Comparison of ENCODE assay signal across 8 cellular contexts in the genomic region with DNA sequence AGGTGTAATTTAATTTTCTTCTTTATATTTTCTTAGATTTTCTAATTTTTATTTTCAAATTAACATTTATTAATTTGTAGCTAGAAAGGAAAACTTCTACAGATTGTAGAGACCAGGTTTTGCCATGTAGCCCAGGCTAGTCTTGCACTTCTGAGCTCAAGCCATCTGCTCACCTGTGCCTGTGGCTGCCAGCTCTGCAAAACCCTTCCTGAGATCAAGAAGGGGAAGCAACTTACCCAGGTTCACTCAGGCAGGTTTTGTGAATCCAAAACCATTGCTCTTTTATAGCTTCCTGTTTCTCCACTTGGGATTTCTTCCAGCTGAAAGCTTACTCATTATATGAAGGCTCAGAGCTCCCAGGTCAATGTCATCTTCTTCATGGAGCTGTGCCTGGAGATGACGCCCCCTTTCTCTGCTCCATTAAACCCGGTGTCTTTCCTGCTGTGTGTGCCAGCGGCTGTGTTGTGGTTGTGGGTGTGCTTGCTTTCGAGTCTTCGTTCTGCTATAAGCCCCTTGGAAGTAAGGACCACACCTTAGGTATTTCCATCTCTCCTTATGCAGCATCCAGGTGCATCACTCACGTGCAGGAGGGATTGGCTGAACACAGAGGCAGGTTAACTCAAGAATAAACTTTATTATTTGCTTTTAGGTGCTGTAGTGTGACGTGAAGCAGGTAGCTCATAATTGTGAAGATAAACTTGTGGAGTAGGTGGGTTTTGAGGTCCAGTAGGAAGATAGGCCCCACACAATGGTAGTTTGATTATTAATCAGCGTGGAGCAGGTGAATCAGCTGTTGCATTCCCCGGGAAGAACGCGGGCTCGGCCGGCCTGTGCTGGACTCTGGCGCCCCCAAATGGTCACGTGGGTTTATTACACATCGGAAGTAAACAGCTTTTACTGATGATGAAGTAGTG.
DNase-seq lines count a peak whose midpoint lies in the region; ATAC-seq and TF ChIP-seq lines count a peak whose summit lies in the region.

No MANE protein-coding gene starts in this region.

- no peaks in the 10 kb centered on the region for H3K79me2 ChIP-seq in ACC112 (ENCODE audit: control insufficient read depth, insufficient read depth, low read length, unreplicated experiment)

- H3K36me3 ChIP-seq in ACC112 (ENCODE audit: insufficient read depth, low read length) = no peaks in the 10 kb centered on the region

- H3K4me3 ChIP-seq in ACC112 (ENCODE audit: low read depth, low read length) (peak overlapping the region; percentile 43), cardiac fibroblast (replicated peaks in 1 of 2; ENCODE audit: low read depth in 2 of 2, low read length in 2 of 2) (peak overlapping the region in 1 of 2 donors; percentile 26)

- DNase-seq in GOT3 (lab: John Stamatoyannopoulos, UW) (peak; percentile 40), NCI-H446 (lab: John Stamatoyannopoulos, UW) (peak; percentile 37 to 72), cardiac fibroblast (ENCODE audit: low read depth in 2 of 2) (peak; percentile 80 to 84), kidney glomerular epithelial cell (lab: John Stamatoyannopoulos, UW) (peak; percentile 80)
- DNase-seq in stimulated activated CD4-positive, alpha-beta T cell treated with anti-CD3 and anti-CD28 coated beads, Interleukin-2, amount 100 ng/mL, for 24 hours = peak; percentile 83 to 86

- H2AFZ ChIP-seq in ACC112 (ENCODE audit: low read length, unreplicated experiment) = peak overlapping the region; percentile 51

- no peaks in the 10 kb centered on the region for H3K27me3 ChIP-seq in ACC112 (ENCODE audit: insufficient read depth, low read length)

- H3K4me1 ChIP-seq in ACC112 (ENCODE audit: control insufficient read depth, insufficient read depth, low read length, unreplicated experiment) = peaks cover 7% of the 10 kb centered on the region

- ATAC-seq in activated CD4-positive, CD25-positive, alpha-beta regulatory T cell treated with anti-CD3 and anti-CD28 coated beads, Interleukin-2, amount 50 U/mL, for 24 hours = peak; percentile 51 to 79
- no peak for ATAC-seq in GM21423 (IDR thresholded peaks at IDR 0.05; ENCODE audit: unreplicated experiment)

- H3K27ac ChIP-seq in ACC112 (ENCODE audit: low read depth, low read length) = no peak overlapping the region

- peak; percentile 78 for TF ChIP-seq CTCF in cardiac fibroblast (IDR thresholded peaks at IDR 0.05; ENCODE audit: low read depth, low read length)
